24 cellular contexts compared by ENCODE assay signal in genomic region chr6:115133790-115134189, GRCh38.
A peak's percentile ranks its signal among the peaks of the same experiment; 100 is the strongest.
DNase-seq lines count a peak whose midpoint lies in the region; ATAC-seq, FAIRE-seq and TF ChIP-seq lines count a peak whose summit lies in the region.
"Had no signal": no experiment of that assay in that cellular context is flagged by ENCODE, and none has a peak within 500 bp of the region (broad histone marks: within the 10 kb centered on the region; RNA-seq: fewer than 3 reads in every experiment).

No MANE protein-coding gene starts in this region.

- no peak overlapping the region for H2BK15ac ChIP-seq in H9 (ENCODE audit: low read depth, low read length)

- no peaks in the 10 kb centered on the region for H3K79me1 ChIP-seq in H9 (ENCODE audit: insufficient read depth, low read depth, low read length, poor library complexity, severe bottlenecking)

- ATAC-seq in K562 = no peak
- ATAC-seq in PC-3 = no peak
- no peak for ATAC-seq in GM18861 (IDR thresholded peaks at IDR 0.05; ENCODE audit: unreplicated experiment)
- no peak for ATAC-seq in HG03342 (IDR thresholded peaks at IDR 0.05; ENCODE audit: unreplicated experiment)
- ATAC-seq: SK-N-SH treated with all-trans-retinoic acid at 6 μM for 48 hours, T-cell had no signal

- no peak overlapping the region for H3K27ac Mint-ChIP-seq in H9
- H3K27ac Mint-ChIP-seq: T-cell; T-helper 2 cell treated with Interferon-gamma antibody and Interleukin-4, amounts not matched to agents 5 μg/mL and 100 μg/mL, for 36 hours had no signal

- H2BK20ac ChIP-seq in H9 (ENCODE audit: low read depth, low read length, poor library complexity, severe bottlenecking) = no peak overlapping the region

- TF ChIP-seq CTCF in PC-9 (conservative IDR thresholded peaks at IDR 0.05) (no peak), K562 (IDR thresholded peaks at IDR 0.05 in 2 of 3, conservative IDR thresholded peaks at IDR 0.05 in 1 of 3; ENCODE audit: insufficient read depth in 2 of 3, low read depth in 1 of 3, low read length in 3 of 3) (no peak), PC-3 (conservative IDR thresholded peaks at IDR 0.05; ENCODE audit: low read depth, low read length) (no peak), H9 (conservative IDR thresholded peaks at IDR 0.05) (no peak)

- no peaks in the 10 kb centered on the region for H3K36me3 ChIP-seq in PC-9 (ENCODE audit: low read depth)
- no peaks in the 10 kb centered on the region for H3K36me3 ChIP-seq in K562 (ENCODE audit: control insufficient read depth, insufficient read depth, low read length)
- no peaks in the 10 kb centered on the region for H3K36me3 ChIP-seq in PC-3 (ENCODE audit: low read depth, low read length)
- H3K36me3 ChIP-seq: BE2C had no signal

- H3K79me2 ChIP-seq in PC-9 (ENCODE audit: low read depth) = no peaks in the 10 kb centered on the region
- no peaks in the 10 kb centered on the region for H3K79me2 ChIP-seq in K562 (ENCODE audit: control insufficient read depth, insufficient read depth, low read length)
- no peaks in the 10 kb centered on the region for H3K79me2 ChIP-seq in PC-3 (ENCODE audit: low read length)
- H3K79me2 ChIP-seq in H9 (ENCODE audit: insufficient read depth, low read length) = no peaks in the 10 kb centered on the region

- no peak overlapping the region for H3K14ac ChIP-seq in H9 (ENCODE audit: insufficient read depth, low read length)

- H4K8ac ChIP-seq in H9 (replicated peaks; ENCODE audit: insufficient read length, low read depth, low read length) = no peak overlapping the region

- POLR2A ChIA-PET in PC-9 (lab: Charles Lee; ENCODE audit: unreplicated experiment) (no interaction called here), K562 (lab: Yijun Ruan, JAX) (no interaction called here), PC-3 (lab: Charles Lee; ENCODE audit: unreplicated experiment) (no interaction called here)

- no peak for TF ChIP-seq POLR2A in K562 (conservative IDR thresholded peaks at IDR 0.05)

- H4K91ac ChIP-seq in H9 (ENCODE audit: insufficient read length, low read depth, low read length) = no peak overlapping the region

- H3K18ac ChIP-seq in H9 (ENCODE audit: insufficient read length, low read depth, low read length) = no peak overlapping the region

- CTCF ChIA-PET in PC-9 (lab: Charles Lee) (no interaction called here), K562 (lab: Yijun Ruan, JAX; ENCODE audit: low intra/inter-chr PET ratio) (no interaction called here), PC-3 (lab: Charles Lee) (no interaction called here)

- FAIRE-seq in K562 (lab: Jason Lieb, UNC) = no peak
- FAIRE-seq: D721Med had no signal

- no peaks in the 10 kb centered on the region; the same call in 1 of the 2 replicates for H3K27me3 Mint-ChIP-seq in H9 (ENCODE audit: low read depth)
- H3K27me3 Mint-ChIP-seq: T-cell had no signal

- H3T11ph ChIP-seq in H9 (ENCODE audit: low read length) = no peak overlapping the region

- no peak overlapping the region for H3K56ac ChIP-seq in H9 (ENCODE audit: insufficient read length, low read depth, low read length)

- H2BK5ac ChIP-seq in H9 (ENCODE audit: insufficient read length, low read length) = no peak overlapping the region

- H3K9me2 ChIP-seq in PC-9 (ENCODE audit: insufficient read depth) (peaks cover 4% of the 10 kb centered on the region; the same call in 1 of the 2 replicates), PC-3 (replicated peaks; ENCODE audit: low read length) (no peaks in the 10 kb centered on the region)

- H4K5ac ChIP-seq in H9 (ENCODE audit: insufficient read length, low read depth, low read length) = no peak overlapping the region

- H3F3A ChIP-seq in PC-9 (ENCODE audit: insufficient read depth, low read depth) (no peaks in the 10 kb centered on the region), PC-3 (ENCODE audit: low read length, unreplicated experiment) (no peaks in the 10 kb centered on the region)

- H3K23me2 ChIP-seq in H9 (ENCODE audit: insufficient read length, low read depth, low read length, poor library complexity, severe bottlenecking) = no peaks in the 10 kb centered on the region

- no peaks in the 10 kb centered on the region for H3K36me3 Mint-ChIP-seq in H9 (ENCODE audit: insufficient read depth in 1 of 3, low read depth in 3 of 3)
- H3K36me3 Mint-ChIP-seq: T-cell had no signal

- H3K9me3 Mint-ChIP-seq in H9 = no peaks in the 10 kb centered on the region

- no peak overlapping the region for H2BK120ac ChIP-seq in H9 (ENCODE audit: low read depth, low read length, poor library complexity, severe bottlenecking)

- H3K4me3 Mint-ChIP-seq in H9 = no peak overlapping the region
- H3K4me3 Mint-ChIP-seq: T-cell; T-helper 2 cell treated with Interferon-gamma antibody and Interleukin-4, amounts not matched to agents 5 μg/mL and 100 μg/mL, for 36 hours had no signal

- in situ Hi-C loops in K562 (cut with MboI) = no loop called here

- H4K20me1 ChIP-seq in PC-9 (ENCODE audit: insufficient read depth) = no peaks in the 10 kb centered on the region
- H4K20me1 ChIP-seq in K562 (replicated peaks; ENCODE audit: control insufficient read depth, insufficient read depth, low read length) = no peaks in the 10 kb centered on the region
- H4K20me1 ChIP-seq in PC-3 (ENCODE audit: low read length) = no peaks in the 10 kb centered on the region
- H4K20me1 ChIP-seq in H9 (ENCODE audit: control insufficient read depth, insufficient read depth, insufficient read length) = no peaks in the 10 kb centered on the region

- H3K4me1 Mint-ChIP-seq in H9 = peaks cover 0 to 2% of the 10 kb centered on the region in 2 experiments; a peak in 1 of 4 replicates
- H3K4me1 Mint-ChIP-seq: T-cell had no signal

- H2BK12ac ChIP-seq in H9 (ENCODE audit: insufficient read length, low read depth, low read length) = no peak overlapping the region

- H3K4me1 ChIP-seq in PC-9 (replicated peaks; ENCODE audit: insufficient read depth) (no peaks in the 10 kb centered on the region), K562 (replicated peaks in 1 of 2; ENCODE audit: control insufficient read depth in 2 of 2, insufficient read depth in 2 of 2, low read length in 2 of 2) (no peaks in the 10 kb centered on the region), PC-3 (ENCODE audit: insufficient read depth, low read length) (no peaks in the 10 kb centered on the region), H9 (ENCODE audit: insufficient read depth, low read length) (no peaks in the 10 kb centered on the region; the same call in 1 of the 2 replicates)
- H3K4me1 ChIP-seq: BE2C had no signal

- DNase-seq in H4 (ENCODE audit: low spot score) (peak; percentile 2), LoVo (ENCODE audit: low spot score) (peak; percentile 22), PC-9 (no peak), K562 (ENCODE audit: extremely low read depth in 1 of 4, low spot score in 3 of 4) (no peak), PC-3 (no peak), H9 (no peak)
- DNase-seq: BE2C, DMS79, GM23248, KG1, NCI-H1105 treated with DMSO at 0.1 percent for 48 hours, NCI-H1694 treated with DMSO at 0.1 percent for 48 hours, NCI-H226, NCI-H524 treated with DMSO at 0.1 percent for 48 hours, NCI-H82, RPMI8226, SHP77 treated with DMSO at 0.1 percent for 48 hours, T-cell had no signal

- BruUV-seq in PC-9 (replicated peaks; lab: Mats Ljungman, UMichigan) = no TSS peak
- BruUV-seq in K562 (replicated peaks; lab: Mats Ljungman, UMichigan) = no TSS peak
- no TSS peak for BruUV-seq in PC-3 (replicated peaks; lab: Mats Ljungman, UMichigan)

- no peak overlapping the region for H3K23ac ChIP-seq in H9 (ENCODE audit: insufficient read length, low read depth, low read length)

- no peak for TF ChIP-seq RAD21 in K562 (CRISPR knock-in tag; conservative IDR thresholded peaks at IDR 0.05 in 1 of 2, IDR thresholded peaks at IDR 0.05 in 1 of 2)

- TF ChIP-seq EP300 in K562 (IDR thresholded peaks at IDR 0.05; ENCODE audit: low read length) = no peak

- H2AFZ ChIP-seq in PC-9 (peak overlapping the region; percentile 21; the same call in 1 of the 2 replicates), K562 (ENCODE audit: low read depth, low read length) (no peak overlapping the region), PC-3 (ENCODE audit: low read length) (no peak overlapping the region), H9 (ENCODE audit: low read length) (no peak overlapping the region)
- H2AFZ ChIP-seq: GM23248 had no signal

- WGBS in K562 (ENCODE audit: insufficient coverage, low coverage, missing lambda C conversion rate) = 0% methylated on average over 2 of the region's 2 CpGs
- WGBS in H9 (ENCODE audit: extremely low coverage, insufficient read length, low lambda C conversion rate) = no CpG with 5 or more reads among the region's 2 CpGs

- H3K4me2 ChIP-seq in PC-9 (no peak overlapping the region), K562 (ENCODE audit: insufficient read depth, low read length) (no peak overlapping the region), PC-3 (ENCODE audit: low read length) (no peak overlapping the region), H9 (ENCODE audit: insufficient read depth, insufficient read length, low read length) (no peak overlapping the region)

- H3K9me3 ChIP-seq in PC-9 (ENCODE audit: insufficient read depth, low read depth) = no peaks in the 10 kb centered on the region; the same call in 1 of the 2 replicates
- no peaks in the 10 kb centered on the region for H3K9me3 ChIP-seq in K562 (replicated peaks; ENCODE audit: control insufficient read depth, insufficient read depth, low read depth, low read length)
- no peaks in the 10 kb centered on the region for H3K9me3 ChIP-seq in PC-3 (ENCODE audit: low read length)
- no peaks in the 10 kb centered on the region for H3K9me3 ChIP-seq in H9 (ENCODE audit: control insufficient read depth, low read depth, low read length)
- H3K9me3 ChIP-seq: BE2C had no signal

- no peak overlapping the region for H2AK5ac ChIP-seq in H9 (ENCODE audit: insufficient read length, low read length)

- no peaks in the 10 kb centered on the region for H3K27me3 ChIP-seq in PC-9 (ENCODE audit: insufficient read depth, low read depth)
- H3K27me3 ChIP-seq in K562 (ENCODE audit: control insufficient read depth in 2 of 2, insufficient read depth in 2 of 2, low read length in 2 of 2) = no peaks in the 10 kb centered on the region
- no peaks in the 10 kb centered on the region for H3K27me3 ChIP-seq in PC-3 (ENCODE audit: low read length)
- H3K27me3 ChIP-seq in H9 (ENCODE audit: insufficient read depth, low read length) = no peaks in the 10 kb centered on the region
- H3K27me3 ChIP-seq: BE2C had no signal

- intact Hi-C loops in PC-9 (cut with micrococcal nuclease; ENCODE audit: unreplicated experiment) = no loop called here
- intact Hi-C loops in K562 (cut with micrococcal nuclease) = no loop called here
- intact Hi-C loops in PC-3 (cut with micrococcal nuclease) = no loop called here

- H3K4me3 ChIP-seq in PC-9 (no peak overlapping the region), K562 (no peak overlapping the region), PC-3 (ENCODE audit: low read length) (no peak overlapping the region)
- H3K4me3 ChIP-seq: GM23248 had no signal

- H3K27ac ChIP-seq in PC-9 = no peak overlapping the region
- H3K27ac ChIP-seq in K562 (ENCODE audit: extremely low read depth, low read depth, low read length) = no peak overlapping the region
- H3K27ac ChIP-seq in PC-3 (ENCODE audit: low read length) = no peak overlapping the region
- no peak overlapping the region for H3K27ac ChIP-seq in H9 (ENCODE audit: insufficient read length, low read depth, low read length)
- H3K27ac ChIP-seq: GM23248, HL-60 had no signal

- no peak overlapping the region for H3K4ac ChIP-seq in H9 (ENCODE audit: low read depth, low read length)

- H3K9ac ChIP-seq in K562 (ENCODE audit: insufficient read depth in 1 of 2, low read depth in 2 of 2, low read length in 2 of 2) (no peak overlapping the region), PC-3 (ENCODE audit: low read length) (no peak overlapping the region), H9 (ENCODE audit: extremely low read depth, insufficient read length, low read length) (no peak overlapping the region)
- H3K9ac ChIP-seq: GM23248 had no signal

- no peaks in the 10 kb centered on the region for H3K9me1 ChIP-seq in K562 (ENCODE audit: control insufficient read depth, insufficient read depth, low read length)

Comparison
In these comparisons a context has a peak if more than half of its experiments do, and no peak if none do; other contexts are left out.
1. DNase-seq: peak in H4 (single experiment) and LoVo (single experiment); none in PC-9 (0 of 2), K562 (0 of 4), PC-3 (single experiment) and H9 (single experiment).